21 cellular contexts compared by ENCODE assay signal in genomic region chr5:113390224-113390623, GRCh38. TPM values are rescaled to one million over a fixed set of nuclear protein-coding genes. Genes with fewer than 3 reads are reported as not detected.
"Had no signal": no experiment of that assay in that cellular context is flagged by ENCODE, and none has a peak within 500 bp of the region (broad histone marks: within the 10 kb centered on the region; RNA-seq: fewer than 3 reads in every experiment).

No MANE protein-coding gene starts in this region.

- DNase-seq: activated B cell treated with CpG ODN at 0.5 μM for 24 hours; activated CD4-positive, alpha-beta memory T cell treated with anti-CD3 and anti-CD28 coated beads for 36 hours; activated CD4-positive, alpha-beta T cell treated with anti-CD3 and anti-CD28 coated beads for 48 hours; activated effector memory CD4-positive, alpha-beta T cell treated with anti-CD3 and anti-CD28 coated beads, Interleukin-2, amount 50 U/mL, for 16 hours; activated naive CD4-positive, alpha-beta T cell treated with anti-CD3 and anti-CD28 coated beads, Interleukin-2, amount 50 U/mL, for 16 hours; activated naive CD8-positive, alpha-beta T cell treated with anti-CD3 and anti-CD28 coated beads, Interleukin-2, amount 50 U/mL, for 24 hours; activated T-cell treated with anti-CD3 and anti-CD28 coated beads, Interleukin-2, amount 50 U/mL, for 72 hours; aorta; heart right ventricle; islet precursor cell; left colon; ovary; psoas muscle; right cardiac atrium; stimulated activated CD4-positive, alpha-beta T cell treated with anti-CD3 and anti-CD28 coated beads, Interleukin-4, amount 100 ng/mL, for 24 hours; substantia nigra; T1000; thyroid gland; uterus had no signal

- H3K27ac ChIP-seq: epithelial cell of prostate, heart right ventricle, ovary, psoas muscle, thyroid gland, uterus had no signal

- ATAC-seq: activated naive CD8-positive, alpha-beta T cell treated with anti-CD3 and anti-CD28 coated beads, Interleukin-2, amount 50 U/mL, for 24 hours; heart right ventricle; left colon; natural killer cell treated with Interleukin-12 subunit alpha and Interleukin-12 subunit beta and Interleukin-15 and Interleukin-18, amount 100 ng/mL, for 72 hours; psoas muscle; right cardiac atrium had no signal

- H3K9me3 ChIP-seq: heart right ventricle, ovary, psoas muscle, thyroid gland, uterus had no signal

- H3K27me3 ChIP-seq: ovary, thyroid gland, uterus had no signal

- H3K36me3 ChIP-seq: heart right ventricle, ovary, thyroid gland, uterus had no signal

- H3K4me3 ChIP-seq: heart right ventricle, ovary, psoas muscle, thyroid gland, uterus had no signal

- H3K4me1 ChIP-seq: heart right ventricle, psoas muscle, thyroid gland, uterus had no signal

RNA-seq across cellular contexts. Expression of gene TSSK1B, which starts 44.6 kb away (rescaled TPM):
- total RNA-seq: activated B cell treated with CpG ODN at 0.5 μM for 24 hours; activated CD4-positive, alpha-beta memory T cell treated with anti-CD3 and anti-CD28 coated beads for 36 hours; activated T-cell treated with anti-CD3 and anti-CD28 coated beads, Interleukin-2, amount 50 U/mL, for 72 hours; left colon; natural killer cell treated with Interleukin-12 subunit alpha and Interleukin-12 subunit beta and Interleukin-15 and Interleukin-18, amount 100 ng/mL, for 72 hours; psoas muscle had no signal
